Comparison of ENCODE assay signal across 1 cellular context in the genomic region with DNA sequence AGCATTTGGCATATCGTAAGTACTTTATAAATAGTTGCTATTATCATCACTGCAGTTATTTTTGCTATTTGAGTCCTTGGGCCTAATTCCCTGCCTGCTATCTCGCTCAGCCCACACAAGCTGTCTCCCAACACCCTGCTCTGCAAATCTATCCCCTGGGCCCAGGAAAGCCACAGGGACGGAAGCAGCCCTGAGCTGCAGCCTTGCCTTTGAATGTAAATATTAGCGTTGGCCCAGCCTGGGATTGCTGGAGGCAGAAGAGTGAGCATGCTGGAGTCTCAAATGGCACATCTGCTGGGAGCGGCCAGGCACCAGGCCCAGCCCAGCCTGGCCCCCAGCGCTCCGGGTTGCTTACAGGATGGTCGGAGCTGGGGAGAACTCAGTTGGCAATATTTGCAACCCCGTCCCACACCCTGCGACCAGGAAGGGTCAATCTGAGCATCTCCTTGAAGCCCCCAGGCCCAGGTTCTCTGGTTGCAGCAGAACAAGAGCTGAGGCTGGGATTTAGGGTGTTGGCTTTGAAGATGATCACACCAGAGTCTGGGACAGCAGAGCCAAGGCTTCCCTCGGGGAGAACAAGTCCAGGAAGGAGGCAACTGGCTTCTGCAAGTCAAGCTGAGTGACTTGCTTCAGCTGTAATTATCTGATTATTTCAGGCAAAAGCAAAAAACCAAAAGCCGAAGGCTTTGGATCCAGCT.
TF ChIP-seq lines count a peak whose summit lies in the region.

No MANE protein-coding gene starts in this region.

TF ChIP-seq in HepG2, 621 proteins besides CTCF, POLR2A, EP300 and RAD21 (continued from another document):
- TF ChIP-seq, protein P1, sequence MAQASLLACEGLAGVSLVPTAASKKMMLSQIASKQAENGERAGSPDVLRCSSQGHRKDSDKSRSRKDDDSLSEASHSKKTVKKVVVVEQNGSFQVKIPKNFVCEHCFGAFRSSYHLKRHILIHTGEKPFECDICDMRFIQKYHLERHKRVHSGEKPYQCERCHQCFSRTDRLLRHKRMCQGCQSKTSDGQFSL (CRISPR knock-in tag; IDR thresholded peaks at IDR 0.05): no peak
- TF ChIP-seq, protein P2, sequence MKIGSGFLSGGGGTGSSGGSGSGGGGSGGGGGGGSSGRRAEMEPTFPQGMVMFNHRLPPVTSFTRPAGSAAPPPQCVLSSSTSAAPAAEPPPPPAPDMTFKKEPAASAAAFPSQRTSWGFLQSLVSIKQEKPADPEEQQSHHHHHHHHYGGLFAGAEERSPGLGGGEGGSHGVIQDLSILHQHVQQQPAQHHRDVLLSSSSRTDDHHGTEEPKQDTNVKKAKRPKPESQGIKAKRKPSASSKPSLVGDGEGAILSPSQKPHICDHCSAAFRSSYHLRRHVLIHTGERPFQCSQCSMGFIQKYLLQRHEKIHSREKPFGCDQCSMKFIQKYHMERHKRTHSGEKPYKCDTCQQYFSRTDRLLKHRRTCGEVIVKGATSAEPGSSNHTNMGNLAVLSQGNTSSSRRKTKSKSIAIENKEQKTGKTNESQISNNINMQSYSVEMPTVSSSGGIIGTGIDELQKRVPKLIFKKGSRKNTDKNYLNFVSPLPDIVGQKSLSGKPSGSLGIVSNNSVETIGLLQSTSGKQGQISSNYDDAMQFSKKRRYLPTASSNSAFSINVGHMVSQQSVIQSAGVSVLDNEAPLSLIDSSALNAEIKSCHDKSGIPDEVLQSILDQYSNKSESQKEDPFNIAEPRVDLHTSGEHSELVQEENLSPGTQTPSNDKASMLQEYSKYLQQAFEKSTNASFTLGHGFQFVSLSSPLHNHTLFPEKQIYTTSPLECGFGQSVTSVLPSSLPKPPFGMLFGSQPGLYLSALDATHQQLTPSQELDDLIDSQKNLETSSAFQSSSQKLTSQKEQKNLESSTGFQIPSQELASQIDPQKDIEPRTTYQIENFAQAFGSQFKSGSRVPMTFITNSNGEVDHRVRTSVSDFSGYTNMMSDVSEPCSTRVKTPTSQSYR (CRISPR knock-in tag; IDR thresholded peaks at IDR 0.05; ENCODE audit: borderline replicate concordance): no peak
- TF ChIP-seq ZSCAN12 (CRISPR knock-in tag; IDR thresholded peaks at IDR 0.05): no peak
- TF ChIP-seq NFYC (CRISPR knock-in tag; IDR thresholded peaks at IDR 0.05): no peak
- TF ChIP-seq LCORL (IDR thresholded peaks at IDR 0.05): no peak
- no peak for TF ChIP-seq LCORL (CRISPR knock-in tag; IDR thresholded peaks at IDR 0.05)
- TF ChIP-seq RAD51 (IDR thresholded peaks at IDR 0.05; ENCODE audit: borderline replicate concordance): no peak
- TF ChIP-seq ZNF180 (CRISPR knock-in tag; IDR thresholded peaks at IDR 0.05; ENCODE audit: borderline replicate concordance, low read depth): no peak
- TF ChIP-seq ZNF577 (CRISPR knock-in tag; IDR thresholded peaks at IDR 0.05; ENCODE audit: borderline replicate concordance, low read depth): no peak
- TF ChIP-seq RXRB (CRISPR knock-in tag; IDR thresholded peaks at IDR 0.05; ENCODE audit: borderline replicate concordance): no peak
- no peak for TF ChIP-seq NR2F1 (CRISPR knock-in tag; IDR thresholded peaks at IDR 0.05)
